Comparison of ENCODE assay signal across 20 cellular contexts in genomic region chr2:86776532-86776931, GRCh38. TPM values are rescaled to one million over a fixed set of nuclear protein-coding genes. Genes with fewer than 3 reads are reported as not detected.
A peak's percentile ranks its signal among the peaks of the same experiment; 100 is the strongest.
DNase-seq lines count a peak whose midpoint lies in the region; ATAC-seq, FAIRE-seq and TF ChIP-seq lines count a peak whose summit lies in the region.
"Had no signal": no experiment of that assay in that cellular context is flagged by ENCODE, and none has a peak within 500 bp of the region (broad histone marks: within the 10 kb centered on the region; RNA-seq: fewer than 3 reads in every experiment).

No MANE protein-coding gene starts in this region.

- no peak for TF ChIP-seq CTCF in HepG2 (CRISPR knock-in tag; IDR thresholded peaks at IDR 0.05)
- no peak for TF ChIP-seq CTCF in right lobe of liver (IDR thresholded peaks at IDR 0.05)
- TF ChIP-seq CTCF in H1 (IDR thresholded peaks at IDR 0.05; ENCODE audit: control extremely low read depth in 1 of 3, insufficient read depth in 1 of 3, low read depth in 1 of 3, low read length in 3 of 3) = no peak

- H2BK20ac ChIP-seq in H1 (ENCODE audit: low read length) = no peak overlapping the region

- H4K20me1 ChIP-seq in HepG2 (ENCODE audit: insufficient read depth, low read length) = no peaks in the 10 kb centered on the region
- peaks cover 0 to 4% of the 10 kb centered on the region in 2 experiments for H4K20me1 ChIP-seq in H1 (replicated peaks in 1 of 2; ENCODE audit: control insufficient read depth in 1 of 2, insufficient read depth in 2 of 2, low read length in 2 of 2)

- no peak overlapping the region for H4K5ac ChIP-seq in H1 (ENCODE audit: insufficient read length, low read depth, low read length)

- no peak overlapping the region for H2BK5ac ChIP-seq in H1 (ENCODE audit: low read depth, low read length)

- CTCF ChIA-PET in HepG2 (lab: Yijun Ruan, JAX; ENCODE audit: low intra/inter-chr PET ratio, low total read pairs) = no interaction called here
- CTCF ChIA-PET in H1 (lab: Charles Lee; ENCODE audit: partially characterized antibody) = interaction anchor here (3.5 kb wide), 1 partner anchor 12 kb away, joined by 13 read pairs; no protein-coding TSS in a partner anchor

- no TSS peak for BruUV-seq in HepG2 (replicated peaks; lab: Mats Ljungman, UMichigan)

- no peak overlapping the region for H3K4ac ChIP-seq in H1 (replicated peaks; ENCODE audit: insufficient read length, low read depth, low read length)

- no peaks in the 10 kb centered on the region for H3K79me1 ChIP-seq in H1 (ENCODE audit: low read depth, low read length)

- H3K56ac ChIP-seq in H1 (replicated peaks; ENCODE audit: insufficient read length, low read depth, low read length) = no peak overlapping the region

- no peak overlapping the region for H4K91ac ChIP-seq in H1 (replicated peaks; ENCODE audit: insufficient read length, low read length)

- TF ChIP-seq POLR2A in HepG2 (IDR thresholded peaks at IDR 0.05; ENCODE audit: insufficient read depth in 1 of 2, low read depth in 2 of 2, low read length in 2 of 2) (no peak), right lobe of liver (IDR thresholded peaks at IDR 0.05) (no peak), H1 (IDR thresholded peaks at IDR 0.05; ENCODE audit: control extremely low read depth in 1 of 2, low read depth in 2 of 2, low read length in 2 of 2) (no peak), H54 (IDR thresholded peaks at IDR 0.05; ENCODE audit: low read depth, low read length) (no peak)

- POLR2A ChIA-PET in HepG2 (lab: Yijun Ruan, JAX) (no interaction called here), H1 (lab: Charles Lee; ENCODE audit: partially characterized antibody) (interaction anchor here (1.0 kb wide), 1 partner anchor 12 kb away, joined by 4 read pairs; no protein-coding TSS in a partner anchor)

- H3K4me2 ChIP-seq in HepG2 (ENCODE audit: low read depth, low read length) (no peak overlapping the region), H1 (ENCODE audit: insufficient read depth in 1 of 2, low read depth in 2 of 2, low read length in 2 of 2) (no peak overlapping the region)
- H3K4me2 ChIP-seq: BLaER1, GM23338 had no signal

- 96% methylated on average over 7 of the region's 7 CpGs for WGBS in HepG2 (ENCODE audit: low lambda C conversion rate)
- over 99% methylated on average over 7 of the region's 7 CpGs for WGBS in right lobe of liver (ENCODE audit: insufficient coverage, low coverage, low lambda C conversion rate, missing lambda C conversion rate)
- WGBS in H1 (ENCODE audit: extremely low coverage in 1 of 2, insufficient coverage in 1 of 2, insufficient read length in 1 of 2, insufficient replicate concordance in 2 of 2, low coverage in 1 of 2, low lambda C conversion rate in 2 of 2, missing lambda C conversion rate in 1 of 2), 2 experiments = 90% methylated on average over 7 of the region's 7 CpGs; no CpG with 5 or more reads in 1 of the 2 experiments

- H3K27me3 ChIP-seq in HepG2 (ENCODE audit: control insufficient read depth in 1 of 2, insufficient read depth in 2 of 2, low read length in 2 of 2) (no peaks in the 10 kb centered on the region), right lobe of liver (no peaks in the 10 kb centered on the region), H1 (replicated peaks in 1 of 4; ENCODE audit: control insufficient read depth in 3 of 4, extremely low read depth in 1 of 4, insufficient read depth in 3 of 4, low read length in 3 of 4) (no peaks in the 10 kb centered on the region)
- H3K27me3 ChIP-seq: BLaER1 had no signal

- no peak for TF ChIP-seq EP300 in HepG2 (IDR thresholded peaks at IDR 0.05; ENCODE audit: low read depth in 2 of 2, low read length in 2 of 2)
- no peak for TF ChIP-seq EP300 in HepG2 (CRISPR knock-in tag; IDR thresholded peaks at IDR 0.05; ENCODE audit: borderline replicate concordance)
- no peak for TF ChIP-seq EP300 in H1 (IDR thresholded peaks at IDR 0.05; ENCODE audit: borderline replicate concordance in 1 of 2, low read depth in 2 of 2, low read length in 2 of 2)

- H3K14ac ChIP-seq in H1 (ENCODE audit: insufficient read length) = no peak overlapping the region

- H3K27ac ChIP-seq in HepG2 (ENCODE audit: extremely low read length, insufficient read depth, low read length) = no peak overlapping the region
- H3K27ac ChIP-seq in right lobe of liver = no peak overlapping the region
- no peak overlapping the region for H3K27ac ChIP-seq in H1 (ENCODE audit: low read depth, low read length)
- H3K27ac ChIP-seq: BLaER1, C4-2B had no signal

- no peak overlapping the region for H2BK15ac ChIP-seq in H1 (ENCODE audit: low read length)

- no peaks in the 10 kb centered on the region for H3K79me2 ChIP-seq in HepG2 (ENCODE audit: insufficient read depth, low read length)
- H3K79me2 ChIP-seq in H1 (ENCODE audit: control insufficient read depth in 1 of 2, insufficient read depth in 2 of 2, low read length in 2 of 2) = no peaks in the 10 kb centered on the region

- no peak for DNase-seq in HepG2 (ENCODE audit: low spot score)
- DNase-seq in right lobe of liver = no peak
- DNase-seq in amniotic epithelial cell (ENCODE audit: low read depth) = peak; percentile 29
- DNase-seq in H1 (ENCODE audit: low read depth in 1 of 2, low spot score in 2 of 2) = no peak
- DNase-seq in H54 (ENCODE audit: insufficient read length, low spot score) = no peak
- no peak for DNase-seq in nucleus accumbens (lab: John Stamatoyannopoulos, UW)
- DNase-seq: Caco-2; CD4-positive, CD25-positive, alpha-beta regulatory T cell; CD8-positive, alpha-beta T cell; DMS153; DND-41; H7; HCEC 1CT had no signal

- no peak overlapping the region for H4K8ac ChIP-seq in H1 (ENCODE audit: extremely low read depth, insufficient read depth, low read length)

- no peak overlapping the region for H3K23ac ChIP-seq in H1 (ENCODE audit: insufficient read length)

- H3K9ac ChIP-seq in HepG2 (ENCODE audit: insufficient read depth, low read depth, low read length) (no peak overlapping the region), H1 (replicated peaks in 1 of 4; ENCODE audit: extremely low read depth in 1 of 4, low read depth in 3 of 4, low read length in 3 of 4) (no peak overlapping the region)
- H3K9ac ChIP-seq: BLaER1 had no signal

- H3K36me3 ChIP-seq in HepG2 (replicated peaks in 1 of 2; ENCODE audit: control insufficient read depth in 1 of 2, insufficient read depth in 2 of 2, low read length in 2 of 2) (peaks cover 14 to 43% of the 10 kb centered on the region in 2 experiments), right lobe of liver (peaks cover 0 to 38% (median under 1%) of the 10 kb centered on the region in 4 donors), H1 (ENCODE audit: control insufficient read depth in 2 of 4, insufficient read depth in 4 of 4, low read length in 3 of 4) (peaks cover 0 to 13% (median 6%) of the 10 kb centered on the region in 4 experiments; a peak in 5 of 8 replicates)

- no peak for TF ChIP-seq RAD21 in HepG2 (CRISPR knock-in tag; IDR thresholded peaks at IDR 0.05)
- TF ChIP-seq RAD21 in H1 (IDR thresholded peaks at IDR 0.05 in 1 of 2, conservative IDR thresholded peaks at IDR 0.05 in 1 of 2; ENCODE audit: low read depth in 2 of 2, low read length in 2 of 2) = no peak

- in situ Hi-C loops in HepG2 (cut with HindIII; ENCODE audit: extremely low pct_ligation_motif_present, low pct_unique_long_range_greater_than_20kb) = no loop called here

- no peak overlapping the region for H3K4me3 ChIP-seq in HepG2 (replicated peaks in 1 of 3; ENCODE audit: insufficient read depth in 1 of 3, low read depth in 2 of 3, low read length in 3 of 3)
- H3K4me3 ChIP-seq in right lobe of liver = no peak overlapping the region
- H3K4me3 ChIP-seq in H1 (ENCODE audit: extremely low read depth in 1 of 4, insufficient read depth in 2 of 4, low read depth in 3 of 4, low read length in 4 of 4) = no peak overlapping the region
- H3K4me3 ChIP-seq: BLaER1, GM23338 had no signal

- H2AFZ ChIP-seq in HepG2 (ENCODE audit: low read length) = no peak overlapping the region
- no peak overlapping the region for H2AFZ ChIP-seq in H1 (ENCODE audit: low read length)
- H2AFZ ChIP-seq: GM23338 had no signal

- ATAC-seq in HepG2 (no peak), right lobe of liver (no peak)
- ATAC-seq: CD8-positive, alpha-beta T cell; GM23338 had no signal

- H3K9me3 ChIP-seq in HepG2 (ENCODE audit: low read length) = no peaks in the 10 kb centered on the region
- no peaks in the 10 kb centered on the region for H3K9me3 ChIP-seq in right lobe of liver
- H3K9me3 ChIP-seq in H1 (ENCODE audit: insufficient read depth in 2 of 2, low read depth in 1 of 2, low read length in 1 of 2) = no peaks in the 10 kb centered on the region
- H3K9me3 ChIP-seq: BLaER1, Caco-2 had no signal

- no peak overlapping the region for H2BK12ac ChIP-seq in H1 (ENCODE audit: low read depth, low read length)

- H3K23me2 ChIP-seq in H1 (ENCODE audit: low read depth, low read length) = no peaks in the 10 kb centered on the region

- H2BK120ac ChIP-seq in H1 (replicated peaks; ENCODE audit: low read depth, low read length) = no peak overlapping the region

- no peak overlapping the region for H2AK5ac ChIP-seq in H1 (ENCODE audit: low read depth, low read length)

- FAIRE-seq in HepG2 (lab: Jason Lieb, UNC) (no peak), H1 (lab: Jason Lieb, UNC) (no peak), H54 (lab: Jason Lieb, UNC) (no peak)
- FAIRE-seq: G401.6, GM19239 had no signal

- H3K4me1 ChIP-seq in HepG2 (ENCODE audit: insufficient read depth, low read length) = peaks cover 11% of the 10 kb centered on the region
- no peaks in the 10 kb centered on the region for H3K4me1 ChIP-seq in right lobe of liver
- peaks cover 0 to 3% (median 0%) of the 10 kb centered on the region in 4 experiments; a peak in 1 of 7 replicates for H3K4me1 ChIP-seq in H1 (replicated peaks in 1 of 4; ENCODE audit: control insufficient read depth in 3 of 4, insufficient read depth in 4 of 4, low read length in 3 of 4)
- H3K4me1 ChIP-seq: Caco-2 had no signal

- no peak overlapping the region for H3K18ac ChIP-seq in H1 (ENCODE audit: extremely low read depth, low read length)

- intact Hi-C loops in HepG2 (cut with micrococcal nuclease; ENCODE audit: unreplicated experiment) (no loop called here), right lobe of liver (cut with DNase I) (no loop called here)

RNA-seq across cellular contexts. Expression of gene CD8A, which starts 14.2 kb away (rescaled TPM):
- total RNA-seq in HepG2 (2016; rRNA removed; fragmentation: Illumina TruSeq; extraction: Trizol) (not detected in 2 replicates), right lobe of liver (1 to 10 TPM in 1 of 6 experiments, under 1 TPM in 5; 0.26 to 1.1 (median 0.61) TPM)
- total RNA-seq in HepG2 (2016; cell fraction: cytosol; rRNA removed; fragmentation: Illumina TruSeq; extraction: Trizol; ENCODE audit: low read depth) = not detected in 2 replicates
- 0.10 TPM in 1 of 2 replicates, not detected in the other for total RNA-seq in HepG2 (2016; cell fraction: insoluble cytoplasmic fraction; rRNA removed; fragmentation: Illumina TruSeq; extraction: Trizol)
- total RNA-seq in HepG2 (2016; cell fraction: membrane; rRNA removed; fragmentation: Illumina TruSeq; extraction: Trizol) = 0.06 TPM in 1 of 2 replicates, not detected in the other
- not detected in 2 replicates for total RNA-seq in HepG2 (2016; cell fraction: nucleus; rRNA removed; fragmentation: Illumina TruSeq; extraction: Trizol)
- polyA plus RNA-seq in HepG2 (2011; rRNA removed) (0.09 TPM in 2 replicates), H1 (2011; rRNA removed) (0.14 and 0.20 TPM in 2 replicates)
- polyA plus RNA-seq in HepG2 (2011; cell fraction: cytosol; rRNA removed) = 0.05 and 0.09 TPM in 2 replicates
- polyA plus RNA-seq in HepG2 (2011; cell fraction: nucleus; rRNA removed) = 0.09 and 0.13 TPM in 2 replicates
- polyA plus RNA-seq in HepG2 (2012) = 0.04 and 0.23 TPM in 2 replicates
- polyA plus RNA-seq in HepG2 (2016; cell fraction: cytosol; fragmentation: Illumina TruSeq; extraction: Trizol; ENCODE audit: low read depth) = not detected in 2 replicates
- 0.10 TPM in 1 of 2 replicates, not detected in the other for polyA plus RNA-seq in HepG2 (2016; cell fraction: insoluble cytoplasmic fraction; fragmentation: Illumina TruSeq; extraction: Trizol; ENCODE audit: low read depth)
- not detected in 2 replicates for polyA plus RNA-seq in HepG2 (2016; cell fraction: membrane; fragmentation: Illumina TruSeq; extraction: Trizol; ENCODE audit: low read depth)
- polyA plus RNA-seq in HepG2 (2016; cell fraction: nucleus; fragmentation: Illumina TruSeq; extraction: Trizol; ENCODE audit: insufficient read depth, low read depth) = not detected in 2 replicates
- not detected in 2 replicates for polyA minus RNA-seq in HepG2 (2011; rRNA and poly(A)+ RNA removed; ENCODE audit: low replicate concordance)
- polyA minus RNA-seq in HepG2 (2011; cell fraction: cytosol; rRNA and poly(A)+ RNA removed) = not detected in 2 replicates
- not detected in 2 replicates for polyA minus RNA-seq in HepG2 (2011; cell fraction: nucleus; rRNA and poly(A)+ RNA removed)
- total RNA-seq in H1 (2021; fragmentation: NEBNext Ultra II Directional; extraction: Animal tissue kit (Norgen Biotek cat#: 25700)) = 0.39 and 0.48 TPM in 2 replicates
- polyA plus RNA-seq in H1 (2011; cell fraction: cytosol; rRNA removed) = 0.17 TPM
- 0.31 TPM for polyA plus RNA-seq in H1 (2011; cell fraction: nucleus; rRNA removed)
- 0.15 to 0.27 TPM (median 0.16 TPM) in 4 replicates for polyA plus RNA-seq in H1 (2012, experiment 1 of 2)
- 0.09 TPM for polyA plus RNA-seq in H1 (2012, experiment 2 of 2)
- polyA plus RNA-seq in H1 (2013, experiment 1 of 2) = 0.55 TPM
- 0.64 TPM for polyA plus RNA-seq in H1 (2013, experiment 2 of 2)
- polyA minus RNA-seq in H1 (2011; rRNA and poly(A)+ RNA removed) = not detected in 2 replicates
- polyA minus RNA-seq in H1 (2011; cell fraction: cytosol; rRNA and poly(A)+ RNA removed) = not detected
- polyA minus RNA-seq in H1 (2011; cell fraction: nucleus; rRNA and poly(A)+ RNA removed) = not detected
- total RNA-seq: A172; CD4-positive, CD25-positive, alpha-beta regulatory T cell; H7 had no signal
- polyA plus RNA-seq: AG04450 had no signal

RNA-seq across cellular contexts. Expression of gene RMND5A, which starts 56.4 kb away (rescaled TPM):
- total RNA-seq in HepG2 (2016; rRNA removed; fragmentation: Illumina TruSeq; extraction: Trizol) (66.4 and 108 TPM in 2 replicates), right lobe of liver (10 to 100 TPM; 22.2 to 45.6 (median 33.8) TPM)
- 6.8 and 8.0 TPM in 2 replicates for total RNA-seq in HepG2 (2016; cell fraction: cytosol; rRNA removed; fragmentation: Illumina TruSeq; extraction: Trizol; ENCODE audit: low read depth)
- 66.9 and 102 TPM in 2 replicates for total RNA-seq in HepG2 (2016; cell fraction: insoluble cytoplasmic fraction; rRNA removed; fragmentation: Illumina TruSeq; extraction: Trizol)
- 26.4 and 27.1 TPM in 2 replicates for total RNA-seq in HepG2 (2016; cell fraction: membrane; rRNA removed; fragmentation: Illumina TruSeq; extraction: Trizol)
- 37.8 and 39.3 TPM in 2 replicates for total RNA-seq in HepG2 (2016; cell fraction: nucleus; rRNA removed; fragmentation: Illumina TruSeq; extraction: Trizol)
- polyA plus RNA-seq in HepG2 (2011; rRNA removed) (27.3 and 31.0 TPM in 2 replicates), H1 (2011; rRNA removed) (21.0 and 22.1 TPM in 2 replicates)
- polyA plus RNA-seq in HepG2 (2011; cell fraction: cytosol; rRNA removed) = 23.0 and 32.3 TPM in 2 replicates
- 13.2 and 16.8 TPM in 2 replicates for polyA plus RNA-seq in HepG2 (2011; cell fraction: nucleus; rRNA removed)
- 32.6 and 37.2 TPM in 2 replicates for polyA plus RNA-seq in HepG2 (2012)
- polyA plus RNA-seq in HepG2 (2016; cell fraction: cytosol; fragmentation: Illumina TruSeq; extraction: Trizol; ENCODE audit: low read depth) = 2.5 and 3.5 TPM in 2 replicates
- polyA plus RNA-seq in HepG2 (2016; cell fraction: insoluble cytoplasmic fraction; fragmentation: Illumina TruSeq; extraction: Trizol; ENCODE audit: low read depth) = 62.4 and 63.9 TPM in 2 replicates
- 11.9 and 14.5 TPM in 2 replicates for polyA plus RNA-seq in HepG2 (2016; cell fraction: membrane; fragmentation: Illumina TruSeq; extraction: Trizol; ENCODE audit: low read depth)
- 27.7 and 40.2 TPM in 2 replicates for polyA plus RNA-seq in HepG2 (2016; cell fraction: nucleus; fragmentation: Illumina TruSeq; extraction: Trizol; ENCODE audit: insufficient read depth, low read depth)
- 70.4 and 98.0 TPM in 2 replicates for polyA minus RNA-seq in HepG2 (2011; rRNA and poly(A)+ RNA removed; ENCODE audit: low replicate concordance)
- 69.4 and 79.3 TPM in 2 replicates for polyA minus RNA-seq in HepG2 (2011; cell fraction: cytosol; rRNA and poly(A)+ RNA removed)
- 46.7 and 61.4 TPM in 2 replicates for polyA minus RNA-seq in HepG2 (2011; cell fraction: nucleus; rRNA and poly(A)+ RNA removed)
- total RNA-seq in H1 (2021; fragmentation: NEBNext Ultra II Directional; extraction: Animal tissue kit (Norgen Biotek cat#: 25700)) = 59.9 and 66.2 TPM in 2 replicates
- polyA plus RNA-seq in H1 (2011; cell fraction: cytosol; rRNA removed) = 23.5 TPM
- polyA plus RNA-seq in H1 (2011; cell fraction: nucleus; rRNA removed) = 14.8 TPM
- 22.9 to 34.3 TPM (median 25.4 TPM) in 4 replicates for polyA plus RNA-seq in H1 (2012, experiment 1 of 2)
- 4.4 TPM for polyA plus RNA-seq in H1 (2012, experiment 2 of 2)
- polyA plus RNA-seq in H1 (2013, experiment 1 of 2) = 23.7 TPM
- polyA plus RNA-seq in H1 (2013, experiment 2 of 2) = 24.7 TPM
- polyA minus RNA-seq in H1 (2011; rRNA and poly(A)+ RNA removed) = 95.8 and 99.3 TPM in 2 replicates
- polyA minus RNA-seq in H1 (2011; cell fraction: cytosol; rRNA and poly(A)+ RNA removed) = 51.0 TPM
- polyA minus RNA-seq in H1 (2011; cell fraction: nucleus; rRNA and poly(A)+ RNA removed) = 45.1 TPM

Comparison
In these comparisons a context has a peak if more than half of its experiments do, and no peak if none do; other contexts are left out.
1. Of the 41 proteins assayed by ChIP-seq in both HepG2 and H1: peak only in HepG2: none; only in H1: POLR2AphosphoS5; in both: none; in neither: 40.